10 cellular contexts compared by ENCODE assay signal in genomic region chr11:62854013-62854824, GRCh38. TPM values are rescaled to one million over a fixed set of nuclear protein-coding genes. Genes with fewer than 3 reads are reported as not detected.
DNase-seq lines count a peak whose midpoint lies in the region; ATAC-seq and TF ChIP-seq lines count a peak whose summit lies in the region.
"Had no signal": no experiment of that assay in that cellular context is flagged by ENCODE, and none has a peak within 500 bp of the region (broad histone marks: within the 10 kb centered on the region; RNA-seq: fewer than 3 reads in every experiment).

No MANE protein-coding gene starts in this region.

- H3K4me1 ChIP-seq in iPS-20b (ENCODE audit: insufficient read depth, low read length) (no peaks in the 10 kb centered on the region), subcutaneous abdominal adipose tissue (ENCODE audit: control insufficient read depth in 5 of 5, insufficient read depth in 5 of 5, low read length in 5 of 5) (peaks cover 2 to 36% (median 34%) of the 10 kb centered on the region in 5 donors)

- H3K27ac ChIP-seq in iPS-20b (ENCODE audit: low read length) = peak overlapping the region; percentile 96
- peak overlapping the region; percentile 85 for H3K27ac ChIP-seq in subcutaneous abdominal adipose tissue (ENCODE audit: low read depth, low read length)

- H3K27me3 ChIP-seq in iPS-20b (ENCODE audit: insufficient read depth, low read length) (no peaks in the 10 kb centered on the region), subcutaneous abdominal adipose tissue (ENCODE audit: control insufficient read depth in 5 of 5, insufficient read depth in 4 of 5, low read length in 5 of 5) (no peaks in the 10 kb centered on the region)

- peak overlapping the region; percentile 100 for H3K9ac ChIP-seq in iPS-20b (ENCODE audit: low read depth, low read length)
- H3K9ac ChIP-seq in subcutaneous abdominal adipose tissue (ENCODE audit: low read length in 5 of 5) = peak overlapping the region in 4 of 5 donors; percentile 24 to 91 (median 85)

- H3K4me3 ChIP-seq in iPS-20b (ENCODE audit: low read length) (peak overlapping the region; percentile 91), subcutaneous abdominal adipose tissue (ENCODE audit: low read depth in 1 of 5, low read length in 5 of 5) (peak overlapping the region; percentile 82 to 94 (median 93))

- peak overlapping the region; percentile 97 for H3K4me3 Mint-ChIP-seq in activated CD4-positive, alpha-beta T cell treated with anti-CD3 and anti-CD28 coated beads, Interleukin-2, amount 10 ng/mL, durations not matched to agents 24 days and 14 days
- peak overlapping the region; percentile 95 for H3K4me3 Mint-ChIP-seq in activated CD8-positive, alpha-beta T cell treated with anti-CD3 and anti-CD28 coated beads for 36 hours

- H3K36me3 ChIP-seq in iPS-20b (ENCODE audit: insufficient read depth, low read depth, low read length) (peaks cover 43% of the 10 kb centered on the region), subcutaneous abdominal adipose tissue (ENCODE audit: control insufficient read depth in 5 of 5, insufficient read depth in 5 of 5, low read length in 5 of 5) (peaks cover 22 to 34% (median 29%) of the 10 kb centered on the region in 5 donors)

- H3K36me3 Mint-ChIP-seq in activated CD4-positive, alpha-beta T cell treated with anti-CD3 and anti-CD28 coated beads, Interleukin-2, amount 10 ng/mL, durations not matched to agents 24 days and 14 days (ENCODE audit: low read depth) = peaks cover 58% of the 10 kb centered on the region
- peaks cover 70% of the 10 kb centered on the region for H3K36me3 Mint-ChIP-seq in activated CD8-positive, alpha-beta T cell treated with anti-CD3 and anti-CD28 coated beads for 36 hours (ENCODE audit: low read depth)

- H3K27me3 Mint-ChIP-seq in activated CD4-positive, alpha-beta T cell treated with anti-CD3 and anti-CD28 coated beads, Interleukin-2, amount 10 ng/mL, durations not matched to agents 24 days and 14 days = peaks cover 7% of the 10 kb centered on the region
- H3K27me3 Mint-ChIP-seq in activated CD8-positive, alpha-beta T cell treated with anti-CD3 and anti-CD28 coated beads for 36 hours = no peaks in the 10 kb centered on the region

- CTCF ChIA-PET in activated CD8-positive, alpha-beta T cell treated with anti-CD3 and anti-CD28 coated beads for 36 hours (lab: Charles Lee) = interaction anchor here (0.6 to 1.8 kb wide), 7 partner anchors 8 to 83 kb away, joined by 3 to 9 read pairs (median 3); partner anchors contain the start of genes SLC3A2, TAF6L, TMEM179B and WDR74

- H3K4me1 Mint-ChIP-seq in activated CD4-positive, alpha-beta T cell treated with anti-CD3 and anti-CD28 coated beads, Interleukin-2, amount 10 ng/mL, durations not matched to agents 24 days and 14 days = peaks cover 49% of the 10 kb centered on the region
- H3K4me1 Mint-ChIP-seq in activated CD8-positive, alpha-beta T cell treated with anti-CD3 and anti-CD28 coated beads for 36 hours (ENCODE audit: low read depth) = peaks cover 48% of the 10 kb centered on the region

- intact Hi-C loops in activated CD4-positive, alpha-beta T cell treated with anti-CD3 and anti-CD28 coated beads, Interleukin-2, amount 10 ng/mL, durations not matched to agents 24 days and 14 days (cut with micrococcal nuclease) = no loop called here
- intact Hi-C loops in activated CD8-positive, alpha-beta T cell treated with anti-CD3 and anti-CD28 coated beads for 36 hours (cut with micrococcal nuclease) = no loop called here

- DNase-seq in activated CD4-positive, alpha-beta T cell treated with anti-CD3 and anti-CD28 coated beads, Interleukin-2, amount 10 ng/mL, durations not matched to agents 24 days and 14 days = no peak
- no peak for DNase-seq in activated CD4-positive, alpha-beta T cell treated with anti-CD3 and anti-CD28 coated beads, Interleukin-2, amount 50 U/mL, for 1 hour
- no peak for DNase-seq in activated CD8-positive, alpha-beta T cell treated with anti-CD3 and anti-CD28 coated beads for 36 hours
- no peak for DNase-seq in GM19240 (ENCODE audit: insufficient read length, low spot score)
- DNase-seq in DMS114 treated with DMSO at 0.1 percent for 48 hours (lab: John Stamatoyannopoulos, UW; ENCODE audit: unreplicated experiment) = no peak
- DNase-seq: COR-L47, NCI-H524 treated with DMSO at 0.1 percent for 48 hours had no signal

- H3K27ac Mint-ChIP-seq in activated CD4-positive, alpha-beta T cell treated with anti-CD3 and anti-CD28 coated beads, Interleukin-2, amount 10 ng/mL, durations not matched to agents 24 days and 14 days = peak overlapping the region; percentile 98
- peak overlapping the region; percentile 95 for H3K27ac Mint-ChIP-seq in activated CD8-positive, alpha-beta T cell treated with anti-CD3 and anti-CD28 coated beads for 36 hours

- H3K9me3 ChIP-seq in iPS-20b (ENCODE audit: insufficient read depth, low read depth, low read length) (peaks cover 8% of the 10 kb centered on the region; the same call in 1 of the 2 replicates), subcutaneous abdominal adipose tissue (ENCODE audit: control insufficient read depth in 5 of 5, low read length in 5 of 5) (no peaks in the 10 kb centered on the region)

- peaks cover 4% of the 10 kb centered on the region for H3K9me3 Mint-ChIP-seq in activated CD4-positive, alpha-beta T cell treated with anti-CD3 and anti-CD28 coated beads, Interleukin-2, amount 10 ng/mL, durations not matched to agents 24 days and 14 days
- no peaks in the 10 kb centered on the region for H3K9me3 Mint-ChIP-seq in activated CD8-positive, alpha-beta T cell treated with anti-CD3 and anti-CD28 coated beads for 36 hours

- POLR2A ChIA-PET in activated CD8-positive, alpha-beta T cell treated with anti-CD3 and anti-CD28 coated beads for 36 hours (lab: Charles Lee) = interaction anchor here (0.6 to 13.1 kb wide), 31 partner anchors 10 to 1471 kb away, joined by 3 to 997 read pairs (median 14); partner anchors contain the start of genes BSCL2, C11orf98, CSKMT and EEF1G

- no peak for TF ChIP-seq CTCF in activated CD8-positive, alpha-beta T cell treated with anti-CD3 and anti-CD28 coated beads for 36 hours (IDR thresholded peaks at IDR 0.05)

- ATAC-seq in activated CD8-positive, alpha-beta T cell treated with anti-CD3 and anti-CD28 coated beads for 36 hours = no peak
- no peak for ATAC-seq in GM18868 (IDR thresholded peaks at IDR 0.05; ENCODE audit: unreplicated experiment)

RNA-seq across cellular contexts. Expression of gene WDR74, which starts 14.8 kb away (rescaled TPM):
- 145 and 153 TPM in 2 replicates for total RNA-seq in activated CD4-positive, alpha-beta T cell treated with anti-CD3 and anti-CD28 coated beads, Interleukin-2, amount 10 ng/mL, durations not matched to agents 24 days and 14 days
- 10 to 100 TPM; 96.5 to 99.3 TPM for total RNA-seq in activated CD8-positive, alpha-beta T cell treated with anti-CD3 and anti-CD28 coated beads for 36 hours

RNA-seq across cellular contexts. Expression of gene TEX54, which starts 21.6 kb away (rescaled TPM):
- 0.79 and 2.0 TPM in 2 replicates for total RNA-seq in activated CD4-positive, alpha-beta T cell treated with anti-CD3 and anti-CD28 coated beads, Interleukin-2, amount 10 ng/mL, durations not matched to agents 24 days and 14 days
- total RNA-seq in activated CD8-positive, alpha-beta T cell treated with anti-CD3 and anti-CD28 coated beads for 36 hours = not detected

RNA-seq across cellular contexts. Expression of gene STX5, which starts 22.4 kb away (rescaled TPM):
- total RNA-seq in activated CD4-positive, alpha-beta T cell treated with anti-CD3 and anti-CD28 coated beads, Interleukin-2, amount 10 ng/mL, durations not matched to agents 24 days and 14 days = 28.1 and 33.5 TPM in 2 replicates
- total RNA-seq in activated CD8-positive, alpha-beta T cell treated with anti-CD3 and anti-CD28 coated beads for 36 hours = 10 to 100 TPM; 22.0 to 22.8 TPM

RNA-seq across cellular contexts. Expression of gene SLC3A2, which starts 26.5 kb away (rescaled TPM):
- 364 and 379 TPM in 2 replicates for total RNA-seq in activated CD4-positive, alpha-beta T cell treated with anti-CD3 and anti-CD28 coated beads, Interleukin-2, amount 10 ng/mL, durations not matched to agents 24 days and 14 days
- 100 to 1,000 TPM; 299 to 315 TPM for total RNA-seq in activated CD8-positive, alpha-beta T cell treated with anti-CD3 and anti-CD28 coated beads for 36 hours

RNA-seq across cellular contexts. Expression of gene NXF1, which starts 49.0 kb away (rescaled TPM):
- total RNA-seq in activated CD4-positive, alpha-beta T cell treated with anti-CD3 and anti-CD28 coated beads, Interleukin-2, amount 10 ng/mL, durations not matched to agents 24 days and 14 days = 133 and 147 TPM in 2 replicates
- total RNA-seq in activated CD8-positive, alpha-beta T cell treated with anti-CD3 and anti-CD28 coated beads for 36 hours = 10 to 100 TPM; 80.9 to 90.0 TPM
